ENCODE assay signal across 8 cellular contexts in genomic region chr11:11849127-11849746, GRCh38. TPM values are rescaled to one million over a fixed set of nuclear protein-coding genes. Genes with fewer than 3 reads are reported as not detected.
DNase-seq lines count a peak whose midpoint lies in the region; TF ChIP-seq lines count a peak whose summit lies in the region.

No MANE protein-coding gene starts in this region.

- H3K4me2 ChIP-seq in Loucy (ENCODE audit: low read depth, low read length, poor library complexity, severe bottlenecking) = peak overlapping the region; percentile 98

- H3K36me3 ChIP-seq in Loucy (ENCODE audit: insufficient read depth, low read length) (no peaks in the 10 kb centered on the region), adipocyte (ENCODE audit: control insufficient read depth, insufficient read depth, low read length, severe bottlenecking) (no peaks in the 10 kb centered on the region)

- H3K4me3 ChIP-seq in GM12865 (ENCODE audit: low read depth, low read length) (no peak overlapping the region), Loucy (ENCODE audit: low read length, poor library complexity, severe bottlenecking) (peak overlapping the region; percentile 58), adipocyte (ENCODE audit: low read length) (peak overlapping the region; percentile 38)

- no peak overlapping the region for H2AFZ ChIP-seq in Loucy (ENCODE audit: low read length)

- H3K27me3 ChIP-seq in Loucy (ENCODE audit: insufficient read depth, low read length, poor library complexity, severe bottlenecking) = no peaks in the 10 kb centered on the region
- no peaks in the 10 kb centered on the region for H3K27me3 ChIP-seq in adipocyte (replicated peaks; ENCODE audit: control insufficient read depth, insufficient read depth, low read length)

- H3K79me2 ChIP-seq in Loucy (ENCODE audit: insufficient read depth, low read length) = peaks cover 99% of the 10 kb centered on the region

- H3K9ac ChIP-seq in Loucy (ENCODE audit: low read depth, low read length, poor library complexity, severe bottlenecking) (peak overlapping the region; percentile 47), adipocyte (ENCODE audit: low read length) (peak overlapping the region; percentile 27)

- H3K9me3 ChIP-seq in Loucy (ENCODE audit: insufficient read depth, low read depth, low read length) (no peaks in the 10 kb centered on the region), adipocyte (ENCODE audit: control insufficient read depth, low read length) (no peaks in the 10 kb centered on the region)

- no peaks in the 10 kb centered on the region for H3K9me2 ChIP-seq in Loucy (replicated peaks; ENCODE audit: low read depth, low read length)

- H3F3A ChIP-seq in Loucy (ENCODE audit: low read depth) = no peaks in the 10 kb centered on the region

- DNase-seq in GM12865 (ENCODE audit: low read depth) = peak; percentile 83
- peak; percentile 84 for DNase-seq in H4 (ENCODE audit: low spot score)
- peak; percentile 28 to 67 for DNase-seq in SW 1271 (lab: John Stamatoyannopoulos, UW)
- DNase-seq in adipocyte (ENCODE audit: low read depth) = peak; percentile 37
- DNase-seq in iPS-NIHi11 (ENCODE audit: low spot score) = peak; percentile 47
- DNase-seq in stimulated activated CD4-positive, alpha-beta T cell treated with anti-CD3 and anti-CD28 coated beads, Interleukin-15, amount 100 ng/mL, for 1 hour (ENCODE audit: low read depth in 1 of 2, low spot score in 1 of 2) = peak; percentile 18 to 19
- no peak for DNase-seq in cortex of kidney (lab: John Stamatoyannopoulos, UW)

- H4K20me1 ChIP-seq in Loucy (ENCODE audit: insufficient read depth, low read length, poor library complexity, severe bottlenecking) = peaks cover 84% of the 10 kb centered on the region

- H3K4me1 ChIP-seq in Loucy (ENCODE audit: insufficient read depth, low read length, poor library complexity, severe bottlenecking) (peaks cover 71% of the 10 kb centered on the region), adipocyte (ENCODE audit: control insufficient read depth, insufficient read depth, low read length) (peaks cover 72% of the 10 kb centered on the region)

- TF ChIP-seq CTCF in GM12865 (IDR thresholded peaks at IDR 0.05; ENCODE audit: insufficient read depth, low read depth, low read length, missing control alignments) (peak; percentile 80), Loucy (conservative IDR thresholded peaks at IDR 0.05; ENCODE audit: low read length) (peak; percentile 87)

RNA-seq across cellular contexts. Expression of gene USP47, which starts 7.5 kb away (rescaled TPM):
- 34.2 and 36.0 TPM in 2 replicates for total RNA-seq in H4 (2014; rRNA removed; shearing (Covaris generic))
